Comparison of ENCODE assay signal across 21 cellular contexts in genomic region chr9:138078846-138079245, GRCh38.
"Had no signal": no experiment of that assay in that cellular context is flagged by ENCODE, and none has a peak within 500 bp of the region (broad histone marks: within the 10 kb centered on the region; RNA-seq: fewer than 3 reads in every experiment).

No MANE protein-coding gene starts in this region.

- H3K4me3 ChIP-seq: cardiac muscle cell, hepatocyte, spleen had no signal

- H3K9me3 Mint-ChIP-seq: activated naive CD4-positive, alpha-beta T cell treated with anti-CD3 and anti-CD28 coated beads, Interleukin-2, amount 10 ng/mL, durations not matched to agents 7 days and 5 days; activated T-cell treated with anti-CD3 and anti-CD28 coated beads, Interleukin-2, amount 50 U/mL, for 72 hours; dendritic cell treated with granulocyte-macrophage colony-stimulating factor and Interleukin-4, amounts not matched to agents 40 ng/mL and 50 ng/mL, for 4 days; natural killer cell treated with Interleukin-12 subunit alpha and Interleukin-12 subunit beta and Interleukin-15 and Interleukin-18, amount 100 ng/mL, for 72 hours had no signal

- DNase-seq: activated CD4-positive, alpha-beta T cell treated with anti-CD3 and anti-CD28 coated beads for 1 hour; activated CD4-positive, alpha-beta T cell treated with anti-CD3 and anti-CD28 coated beads, Interleukin-2, amount 50 U/mL, for 1 hour; activated CD8-positive, alpha-beta T cell treated with anti-CD3 and anti-CD28 coated beads, Interleukin-2, amount 10 ng/mL, durations not matched to agents 7 days and 5 days; activated effector memory CD4-positive, alpha-beta T cell treated with Interleukin-2 at 50 U/mL for 16 hours; activated naive CD4-positive, alpha-beta T cell treated with anti-CD3 and anti-CD28 coated beads, Interleukin-2, amount 10 ng/mL, durations not matched to agents 7 days and 5 days; activated T-cell treated with anti-CD3 and anti-CD28 coated beads, Interleukin-2, amount 50 U/mL, for 72 hours; amygdala; effector CD8-positive, alpha-beta T cell; foreskin melanocyte; immature natural killer cell; stimulated activated CD4-positive, alpha-beta T cell treated with anti-CD3 and anti-CD28 coated beads, Interleukin-4, amount 100 ng/mL, for 1 hour; stimulated activated naive CD4-positive, alpha-beta T cell treated with Interleukin-2 at 50 U/mL for 16 hours; T-helper 1 cell; WERI-Rb-1 had no signal

- H3K27me3 Mint-ChIP-seq: activated naive CD4-positive, alpha-beta T cell treated with anti-CD3 and anti-CD28 coated beads, Interleukin-2, amount 10 ng/mL, durations not matched to agents 7 days and 5 days had no signal

- H3K27me3 ChIP-seq: cardiac muscle cell, hepatocyte had no signal

- FAIRE-seq: TTC549 had no signal

- H3K36me3 Mint-ChIP-seq: activated naive CD4-positive, alpha-beta T cell treated with anti-CD3 and anti-CD28 coated beads, Interleukin-2, amount 10 ng/mL, durations not matched to agents 7 days and 5 days; immature natural killer cell; natural killer cell treated with Interleukin-12 subunit alpha and Interleukin-12 subunit beta and Interleukin-15 and Interleukin-18, amount 100 ng/mL, for 72 hours had no signal

- H3K36me3 ChIP-seq: cardiac muscle cell, spleen had no signal

- H3K4me3 Mint-ChIP-seq: activated CD8-positive, alpha-beta T cell treated with anti-CD3 and anti-CD28 coated beads, Interleukin-2, amount 10 ng/mL, durations not matched to agents 7 days and 5 days; activated naive CD4-positive, alpha-beta T cell treated with anti-CD3 and anti-CD28 coated beads, Interleukin-2, amount 10 ng/mL, durations not matched to agents 7 days and 5 days; activated T-cell treated with anti-CD3 and anti-CD28 coated beads, Interleukin-2, amount 50 U/mL, for 72 hours; dendritic cell treated with granulocyte-macrophage colony-stimulating factor and Interleukin-4, amounts not matched to agents 40 ng/mL and 50 ng/mL, for 4 days; immature natural killer cell; natural killer cell treated with Interleukin-12 subunit alpha and Interleukin-12 subunit beta and Interleukin-15 and Interleukin-18, amount 100 ng/mL, for 72 hours had no signal

- H3K4me1 Mint-ChIP-seq: activated naive CD4-positive, alpha-beta T cell treated with anti-CD3 and anti-CD28 coated beads, Interleukin-2, amount 10 ng/mL, durations not matched to agents 7 days and 5 days; immature natural killer cell had no signal

- H3K27ac Mint-ChIP-seq: activated CD8-positive, alpha-beta T cell treated with anti-CD3 and anti-CD28 coated beads, Interleukin-2, amount 10 ng/mL, durations not matched to agents 7 days and 5 days; activated naive CD4-positive, alpha-beta T cell treated with anti-CD3 and anti-CD28 coated beads, Interleukin-2, amount 10 ng/mL, durations not matched to agents 7 days and 5 days; activated T-cell treated with anti-CD3 and anti-CD28 coated beads, Interleukin-2, amount 50 U/mL, for 72 hours; dendritic cell treated with granulocyte-macrophage colony-stimulating factor and Interleukin-4, amounts not matched to agents 40 ng/mL and 50 ng/mL, for 4 days; immature natural killer cell; natural killer cell treated with Interleukin-12 subunit alpha and Interleukin-12 subunit beta and Interleukin-15 and Interleukin-18, amount 100 ng/mL, for 72 hours had no signal

- ATAC-seq: activated CD8-positive, alpha-beta T cell treated with anti-CD3 and anti-CD28 coated beads, Interleukin-2, amount 10 ng/mL, durations not matched to agents 7 days and 5 days; activated T-cell treated with anti-CD3 and anti-CD28 coated beads, Interleukin-2, amount 50 U/mL, for 72 hours; esophagus mucosa; natural killer cell treated with Interleukin-12 subunit alpha and Interleukin-12 subunit beta and Interleukin-15 and Interleukin-18, amount 100 ng/mL, for 72 hours had no signal
